ENCODE assay signal across 11 cellular contexts in genomic region chr18:76847926-76848325, GRCh38. TPM values are rescaled to one million over a fixed set of nuclear protein-coding genes. Genes with fewer than 3 reads are reported as not detected.
DNase-seq lines count a peak whose midpoint lies in the region; ATAC-seq and TF ChIP-seq lines count a peak whose summit lies in the region.
"Had no signal": no experiment of that assay in that cellular context is flagged by ENCODE, and none has a peak within 500 bp of the region (broad histone marks: within the 10 kb centered on the region; RNA-seq: fewer than 3 reads in every experiment).

No MANE protein-coding gene starts in this region.

- H3K4me3 ChIP-seq in breast epithelium (no peak overlapping the region), fibroblast of villous mesenchyme (ENCODE audit: low read depth, low read length) (no peak overlapping the region)
- H3K4me3 ChIP-seq: heart left ventricle had no signal

- POLR2A ChIA-PET in MCF 10A (lab: Yijun Ruan, JAX): interaction anchor here (0.6 to 1.2 kb wide), 2 partner anchors 8 to 15 kb away, joined by 4 to 5 read pairs; no protein-coding TSS in a partner anchor

- TF ChIP-seq CTCF in MCF 10A (IDR thresholded peaks at IDR 0.05; ENCODE audit: unreplicated experiment) (no peak), breast epithelium (IDR thresholded peaks at IDR 0.05) (no peak), fibroblast of villous mesenchyme (IDR thresholded peaks at IDR 0.05; ENCODE audit: insufficient read depth, low read depth, low read length) (peak; percentile 30), GM20000 (IDR thresholded peaks at IDR 0.05; ENCODE audit: extremely low read depth, missing control alignments) (no peak), progenitor cell of endocrine pancreas (IDR thresholded peaks at IDR 0.05; ENCODE audit: unreplicated experiment) (no peak)

- in situ Hi-C loops in SK-MEL-5 (cut with HindIII; ENCODE audit: low pct_unique_long_range_greater_than_20kb, low sequenced_read_pairs): no loop called here

- H3K27me3 Mint-ChIP-seq in MCF 10A (ENCODE audit: insufficient read depth, unreplicated experiment) (no peaks in the 10 kb centered on the region), progenitor cell of endocrine pancreas (no peaks in the 10 kb centered on the region)

- H3K4me1 ChIP-seq in breast epithelium: no peaks in the 10 kb centered on the region
- H3K4me1 ChIP-seq: heart left ventricle had no signal

- BruUV-seq in MCF 10A (replicated peaks; lab: Mats Ljungman, UMichigan): no TSS peak

- no peaks in the 10 kb centered on the region for H3K27me3 ChIP-seq in breast epithelium
- H3K27me3 ChIP-seq: heart left ventricle had no signal

- H3K27ac Mint-ChIP-seq in MCF 10A (ENCODE audit: low read depth, unreplicated experiment) (no peak overlapping the region), progenitor cell of endocrine pancreas (no peak overlapping the region)

- no peak for TF ChIP-seq POLR2A in breast epithelium (IDR thresholded peaks at IDR 0.05)

- no peaks in the 10 kb centered on the region for H3K36me3 ChIP-seq in breast epithelium

- H3K4me3 Mint-ChIP-seq in MCF 10A (ENCODE audit: unreplicated experiment) (no peak overlapping the region), progenitor cell of endocrine pancreas (ENCODE audit: low read depth) (no peak overlapping the region)

- no peak overlapping the region for H3K27ac ChIP-seq in breast epithelium
- H3K27ac ChIP-seq: heart left ventricle had no signal

- H3K9me3 Mint-ChIP-seq in MCF 10A (ENCODE audit: unreplicated experiment) (no peaks in the 10 kb centered on the region), progenitor cell of endocrine pancreas (ENCODE audit: low read depth) (no peaks in the 10 kb centered on the region)

- ATAC-seq in GM21528 (IDR thresholded peaks at IDR 0.05; ENCODE audit: low FRiP score, unreplicated experiment): no peak
- ATAC-seq: heart left ventricle had no signal

- H3K36me3 Mint-ChIP-seq in MCF 10A (ENCODE audit: insufficient read depth, unreplicated experiment) (peaks cover 26% of the 10 kb centered on the region), progenitor cell of endocrine pancreas (ENCODE audit: insufficient read depth) (peaks cover 11% of the 10 kb centered on the region)

- DNase-seq in MCF 10A (ENCODE audit: unreplicated experiment) (peak; percentile 13), breast epithelium (ENCODE audit: low spot score in 2 of 2) (no peak), SK-MEL-5 (ENCODE audit: low read depth, low spot score) (peak; percentile 44), fibroblast of villous mesenchyme (ENCODE audit: low read depth) (no peak), GM20000 (ENCODE audit: low spot score) (no peak), DMS114 treated with DMSO at 0.1 percent for 48 hours (lab: John Stamatoyannopoulos, UW; ENCODE audit: unreplicated experiment) (no peak), progenitor cell of endocrine pancreas (ENCODE audit: low spot score, unreplicated experiment) (no peak)
- DNase-seq: heart left ventricle, midbrain, RPMI8226 had no signal

- CTCF ChIA-PET in MCF 10A (lab: Yijun Ruan, JAX): interaction anchor here (0.5 to 2.7 kb wide), 3 partner anchors 20 to 45 kb away, joined by 3 to 21 read pairs (median 4); no protein-coding TSS in a partner anchor

- intact Hi-C loops in MCF 10A (cut with micrococcal nuclease): no loop called here
- intact Hi-C loops in breast epithelium (cut with DNase I; ENCODE audit: low total_unique reads): no loop called here

- no peaks in the 10 kb centered on the region for H3K9me3 ChIP-seq in breast epithelium
- H3K9me3 ChIP-seq: heart left ventricle had no signal

- H3K4me1 Mint-ChIP-seq in MCF 10A (ENCODE audit: insufficient read depth, unreplicated experiment) (no peaks in the 10 kb centered on the region), progenitor cell of endocrine pancreas (ENCODE audit: low read depth) (peaks cover 25% of the 10 kb centered on the region)

RNA-seq across cellular contexts. Expression of gene ZNF236, which starts 25.6 kb away (rescaled TPM):
- 15.3 and 16.1 TPM in 2 replicates for total RNA-seq in MCF 10A (2022)
- total RNA-seq in breast epithelium: 10 to 100 TPM; 12.3 to 28.2 (median 27.1) TPM
- 7.5 and 13.4 TPM in 2 replicates for total RNA-seq in SK-MEL-5 (2014; rRNA removed; shearing (Covaris generic))
- 4.4 and 7.1 TPM in 2 replicates for polyA plus RNA-seq in SK-MEL-5 (2015; cell fraction: cytosol; rRNA removed)
- 14.3 and 21.9 TPM in 2 replicates for polyA plus RNA-seq in SK-MEL-5 (2015; cell fraction: nucleus; rRNA removed)
- total RNA-seq in fibroblast of villous mesenchyme: 11.9 and 12.5 TPM in 2 replicates
- total RNA-seq in progenitor cell of endocrine pancreas: 28.9 and 32.5 TPM in 2 replicates

Comparison
In these comparisons a context has a peak if more than half of its experiments do, and no peak if none do; other contexts are left out.
1. DNase-seq: peak in MCF 10A (single experiment) and SK-MEL-5 (single experiment); none in breast epithelium (0 of 2), fibroblast of villous mesenchyme (single experiment), GM20000 (single experiment), DMS114 treated with DMSO at 0.1 percent for 48 hours (single experiment) and progenitor cell of endocrine pancreas (single experiment).